In genomic region chr9:135802876-135803419, GRCh38 we compare ENCODE assay signal across 21 cellular contexts.
DNase-seq lines count a peak whose midpoint lies in the region; ATAC-seq, FAIRE-seq and TF ChIP-seq lines count a peak whose summit lies in the region.
"Had no signal": no experiment of that assay in that cellular context is flagged by ENCODE, and none has a peak within 500 bp of the region (broad histone marks: within the 10 kb centered on the region; RNA-seq: fewer than 3 reads in every experiment).

No MANE protein-coding gene starts in this region.

- no peaks in the 10 kb centered on the region for H3K4me1 Mint-ChIP-seq in progenitor cell of endocrine pancreas (ENCODE audit: low read depth)

- peaks cover 0 to 7% of the 10 kb centered on the region in 2 experiments for H4K20me1 ChIP-seq in H1 (replicated peaks in 1 of 2; ENCODE audit: control insufficient read depth in 1 of 2, insufficient read depth in 2 of 2, low read length in 2 of 2)

- no peak for TF ChIP-seq EP300 in H1 (IDR thresholded peaks at IDR 0.05; ENCODE audit: borderline replicate concordance in 1 of 2, low read depth in 2 of 2, low read length in 2 of 2)

- TF ChIP-seq CTCF in right atrium auricular region (IDR thresholded peaks at IDR 0.05) (no peak), H1 (IDR thresholded peaks at IDR 0.05; ENCODE audit: control extremely low read depth in 1 of 3, insufficient read depth in 1 of 3, low read depth in 1 of 3, low read length in 3 of 3) (no peak), progenitor cell of endocrine pancreas (IDR thresholded peaks at IDR 0.05; ENCODE audit: unreplicated experiment) (no peak)

- FAIRE-seq in H1 (lab: Jason Lieb, UNC) = no peak
- FAIRE-seq: A549, GM12878, GM18507 had no signal

- no peak overlapping the region for H2BK15ac ChIP-seq in H1 (ENCODE audit: low read length)

- no peak overlapping the region for H3K14ac ChIP-seq in H1 (ENCODE audit: insufficient read length)

- no peak overlapping the region for H2BK120ac ChIP-seq in H1 (replicated peaks; ENCODE audit: low read depth, low read length)

- H3K9me3 ChIP-seq in right atrium auricular region (no peaks in the 10 kb centered on the region), MG63 (no peaks in the 10 kb centered on the region), H1 (ENCODE audit: insufficient read depth in 2 of 2, low read depth in 1 of 2, low read length in 1 of 2) (no peaks in the 10 kb centered on the region)
- H3K9me3 ChIP-seq: A549 had no signal

- no peaks in the 10 kb centered on the region for H3K23me2 ChIP-seq in H1 (ENCODE audit: low read depth, low read length)

- no peak overlapping the region for H3K23ac ChIP-seq in H1 (ENCODE audit: insufficient read length)

- intact Hi-C loops in Right ventricle myocardium inferior (cut with DNase I) = no loop called here

- peaks cover 4% of the 10 kb centered on the region; the same call in 1 of the 2 replicates for H3K79me1 ChIP-seq in H1 (ENCODE audit: low read depth, low read length)

- H2BK5ac ChIP-seq in H1 (ENCODE audit: low read depth, low read length) = peak overlapping the region; percentile 66; the same call in 1 of the 2 replicates

- no peak overlapping the region for H4K8ac ChIP-seq in H1 (ENCODE audit: extremely low read depth, insufficient read depth, low read length)

- CTCF ChIA-PET in H1 (lab: Charles Lee; ENCODE audit: partially characterized antibody) = interaction anchor here (0.7 to 2.2 kb wide), 7 partner anchors 13 to 341 kb away, joined by 3 to 6 read pairs (median 3); no protein-coding TSS in a partner anchor

- H2BK20ac ChIP-seq in H1 (ENCODE audit: low read length) = no peak overlapping the region

- H2AFZ ChIP-seq in H1 (ENCODE audit: low read length) = no peak overlapping the region
- H2AFZ ChIP-seq: GM23248 had no signal

- H3K4ac ChIP-seq in H1 (replicated peaks; ENCODE audit: insufficient read length, low read depth, low read length) = no peak overlapping the region

- no peak overlapping the region for H4K91ac ChIP-seq in H1 (replicated peaks; ENCODE audit: insufficient read length, low read length)

- H2AK5ac ChIP-seq in H1 (ENCODE audit: low read depth, low read length) = no peak overlapping the region

- no peaks in the 10 kb centered on the region for H3K9me3 Mint-ChIP-seq in progenitor cell of endocrine pancreas (ENCODE audit: low read depth)

- H3K27ac ChIP-seq in right atrium auricular region = no peak overlapping the region
- no peak overlapping the region for H3K27ac ChIP-seq in H1 (ENCODE audit: low read depth, low read length)
- H3K27ac ChIP-seq: A549; BLaER1 treated with 17β-estradiol and CSF1 and Interleukin-3, amounts not matched to agents 10 nM and 100 nM; GM23248; HL-60 had no signal

- peak overlapping the region; percentile 49 for H3K27ac Mint-ChIP-seq in progenitor cell of endocrine pancreas

- WGBS in H1 (ENCODE audit: extremely low coverage in 1 of 2, insufficient coverage in 1 of 2, insufficient read length in 1 of 2, insufficient replicate concordance in 2 of 2, low coverage in 1 of 2, low lambda C conversion rate in 2 of 2, missing lambda C conversion rate in 1 of 2), 2 experiments = 91% methylated on average over 18 of the region's 18 CpGs; no CpG with 5 or more reads in 1 of the 2 experiments

- peaks cover 0 to 5% of the 10 kb centered on the region in 2 donors for H3K4me1 ChIP-seq in right atrium auricular region
- peaks cover 0 to 4% (median 0%) of the 10 kb centered on the region in 4 experiments; a peak in 1 of 7 replicates for H3K4me1 ChIP-seq in H1 (replicated peaks in 1 of 4; ENCODE audit: control insufficient read depth in 3 of 4, insufficient read depth in 4 of 4, low read length in 3 of 4)
- H3K4me1 ChIP-seq: A549 had no signal

- H3K18ac ChIP-seq in H1 (ENCODE audit: extremely low read depth, low read length) = no peak overlapping the region

- H4K5ac ChIP-seq in H1 (ENCODE audit: insufficient read length, low read depth, low read length) = no peak overlapping the region

- no peak overlapping the region for H3K9ac ChIP-seq in H1 (replicated peaks in 1 of 4; ENCODE audit: extremely low read depth in 1 of 4, low read depth in 3 of 4, low read length in 3 of 4)
- H3K9ac ChIP-seq: BLaER1 treated with 17β-estradiol and CSF1 and Interleukin-3, amounts not matched to agents 10 nM and 100 nM; GM23248 had no signal

- no peak overlapping the region for H3K4me3 Mint-ChIP-seq in progenitor cell of endocrine pancreas (ENCODE audit: low read depth)

- no peak for TF ChIP-seq POLR2A in H1 (IDR thresholded peaks at IDR 0.05; ENCODE audit: control extremely low read depth in 1 of 2, low read depth in 2 of 2, low read length in 2 of 2)

- no peak overlapping the region for H3K56ac ChIP-seq in H1 (replicated peaks; ENCODE audit: insufficient read length, low read depth, low read length)

- ATAC-seq in Right ventricle myocardium inferior = no peak
- ATAC-seq: GM12878 had no signal

- TF ChIP-seq RAD21 in H1 (IDR thresholded peaks at IDR 0.05 in 1 of 2, conservative IDR thresholded peaks at IDR 0.05 in 1 of 2; ENCODE audit: low read depth in 2 of 2, low read length in 2 of 2) = no peak

- no peak overlapping the region for H2BK12ac ChIP-seq in H1 (ENCODE audit: low read depth, low read length)

- no peak overlapping the region for H3K4me2 ChIP-seq in H1 (ENCODE audit: insufficient read depth in 1 of 2, low read depth in 2 of 2, low read length in 2 of 2)
- H3K4me2 ChIP-seq: A549; BLaER1 treated with 17β-estradiol and CSF1 and Interleukin-3, amounts not matched to agents 10 nM and 100 nM had no signal

- H3K27me3 Mint-ChIP-seq in progenitor cell of endocrine pancreas = no peaks in the 10 kb centered on the region

- DNase-seq in Right ventricle myocardium inferior (ENCODE audit: missing footprints) (peak; percentile 9), right atrium auricular region (ENCODE audit: low spot score) (no peak), MG63 (peak; percentile 19), H1 (ENCODE audit: low read depth in 1 of 2, low spot score in 2 of 2) (no peak), progenitor cell of endocrine pancreas (ENCODE audit: low spot score, unreplicated experiment) (no peak), NCI-H524 treated with DMSO at 0.1 percent for 48 hours (lab: John Stamatoyannopoulos, UW) (no peak), activated T-cell treated with anti-CD3 and anti-CD28 coated beads for 4 hours (no peak), HPDE6-E6E7 (ENCODE audit: extremely low spot score) (no peak)
- DNase-seq: DND-41, GDM1, GM23248, NCI-H1417 treated with DMSO at 0.1 percent for 48 hours, NCI-H1930, NCI-H2171 treated with DMSO at 0.1 percent for 48 hours, NCI-H82, SHP77 treated with DMSO at 0.1 percent for 48 hours had no signal

- H3K27me3 ChIP-seq in right atrium auricular region (no peaks in the 10 kb centered on the region), MG63 (no peaks in the 10 kb centered on the region), H1 (replicated peaks in 1 of 4; ENCODE audit: control insufficient read depth in 3 of 4, extremely low read depth in 1 of 4, insufficient read depth in 3 of 4, low read length in 3 of 4) (no peaks in the 10 kb centered on the region)
- H3K27me3 ChIP-seq: BLaER1 treated with 17β-estradiol and CSF1 and Interleukin-3, amounts not matched to agents 10 nM and 100 nM had no signal

- H3K36me3 ChIP-seq in right atrium auricular region (no peaks in the 10 kb centered on the region), MG63 (no peaks in the 10 kb centered on the region), H1 (ENCODE audit: control insufficient read depth in 2 of 4, insufficient read depth in 4 of 4, low read length in 3 of 4) (no peaks in the 10 kb centered on the region)

- H3K79me2 ChIP-seq in H1 (ENCODE audit: control insufficient read depth in 1 of 2, insufficient read depth in 2 of 2, low read length in 2 of 2) = no peaks in the 10 kb centered on the region

- POLR2A ChIA-PET in H1 (lab: Charles Lee; ENCODE audit: partially characterized antibody) = interaction anchor here (0.5 kb wide), 1 partner anchor 169 kb away, joined by 3 read pairs; no protein-coding TSS in a partner anchor

- H3K36me3 Mint-ChIP-seq in progenitor cell of endocrine pancreas (ENCODE audit: insufficient read depth) = peaks cover 2% of the 10 kb centered on the region

- no peak overlapping the region for H3K4me3 ChIP-seq in right atrium auricular region
- no peak overlapping the region for H3K4me3 ChIP-seq in MG63
- no peak overlapping the region for H3K4me3 ChIP-seq in H1 (ENCODE audit: extremely low read depth in 1 of 4, insufficient read depth in 2 of 4, low read depth in 3 of 4, low read length in 4 of 4)
- H3K4me3 ChIP-seq: A549; BLaER1 treated with 17β-estradiol and CSF1 and Interleukin-3, amounts not matched to agents 10 nM and 100 nM; GM12878; GM23248 had no signal

TF ChIP-seq in H1, 55 proteins besides CTCF, POLR2A, EP300 and RAD21 (continues in another document):
- TF ChIP-seq E2F6 (IDR thresholded peaks at IDR 0.05) (no peak), YY1 (IDR thresholded peaks at IDR 0.05; ENCODE audit: low read depth, low read length) (no peak), EZH2 (IDR thresholded peaks at IDR 0.05; ENCODE audit: low read depth, low read length, severe bottlenecking) (no peak), RXRA (IDR thresholded peaks at IDR 0.05; ENCODE audit: insufficient read depth, low read depth, low read length) (no peak), GABPA (IDR thresholded peaks at IDR 0.05; ENCODE audit: borderline replicate concordance, insufficient read depth, low read length) (no peak), SUZ12 (IDR thresholded peaks at IDR 0.05; ENCODE audit: low read length) (no peak), RNF2 (IDR thresholded peaks at IDR 0.05; ENCODE audit: borderline replicate concordance, low read depth, low read length, missing control alignments, poor library complexity, severe bottlenecking) (no peak), ASH2L (IDR thresholded peaks at IDR 0.05; ENCODE audit: low read length) (no peak), CTBP2 (IDR thresholded peaks at IDR 0.05; ENCODE audit: borderline replicate concordance, insufficient read depth, insufficient read length, low read length) (no peak), SP2 (IDR thresholded peaks at IDR 0.05; ENCODE audit: low read length) (no peak), SP1 (IDR thresholded peaks at IDR 0.05; ENCODE audit: low read depth, low read length) (no peak), CHD2 (IDR thresholded peaks at IDR 0.05; ENCODE audit: low read length) (no peak)

Comparison
In these comparisons a context has a peak if more than half of its experiments do, and no peak if none do; other contexts are left out.
1. DNase-seq: peak in Right ventricle myocardium inferior (single experiment) and MG63 (single experiment); none in right atrium auricular region (single experiment), H1 (0 of 2), progenitor cell of endocrine pancreas (single experiment), NCI-H524 treated with DMSO at 0.1 percent for 48 hours (single experiment), activated T-cell treated with anti-CD3 and anti-CD28 coated beads for 4 hours (single experiment) and HPDE6-E6E7 (single experiment).